Comparison of ENCODE assay signal across 11 cellular contexts in the genomic region with DNA sequence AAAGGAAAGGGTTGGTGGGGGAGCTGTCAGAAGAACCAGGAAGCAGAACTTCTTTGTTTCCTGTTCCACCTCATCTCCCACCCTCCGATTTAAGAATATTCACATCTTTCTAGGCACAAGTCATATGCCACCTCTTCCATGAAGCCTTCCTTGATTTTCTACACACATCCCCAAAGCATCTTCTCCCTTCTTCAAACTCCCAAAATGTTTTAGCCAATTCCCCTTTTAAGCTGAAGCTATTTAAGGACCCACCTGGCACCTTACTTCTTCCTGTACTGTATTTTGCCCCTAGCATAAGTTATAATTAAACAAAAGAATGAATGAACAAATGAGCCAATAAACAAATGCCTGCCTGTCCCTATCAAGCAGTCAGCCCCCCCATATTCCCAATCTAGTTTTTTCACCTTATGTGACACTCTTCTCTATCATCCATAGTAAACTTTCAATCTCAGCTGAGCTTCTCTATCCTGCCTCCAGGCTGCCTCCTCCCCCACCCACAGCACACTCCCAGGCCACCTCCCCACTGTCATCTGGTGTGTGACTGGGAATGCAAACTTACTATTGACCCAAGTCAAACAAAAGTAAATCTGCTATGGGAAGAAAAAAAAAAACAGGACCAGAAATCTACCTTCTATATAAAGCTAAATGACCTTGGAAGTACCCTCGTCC. TPM values are rescaled to one million over a fixed set of nuclear protein-coding genes. Genes with fewer than 3 reads are reported as not detected.
DNase-seq lines count a peak whose midpoint lies in the region; ATAC-seq and TF ChIP-seq lines count a peak whose summit lies in the region.
"Had no signal": no experiment of that assay in that cellular context is flagged by ENCODE, and none has a peak within 500 bp of the region (broad histone marks: within the 10 kb centered on the region; RNA-seq: fewer than 3 reads in every experiment).

No MANE protein-coding gene starts in this region.

- peaks cover 33% of the 10 kb centered on the region; the same call in 1 of the 2 replicates for H3K36me3 ChIP-seq in GM23248 (ENCODE audit: low read depth)
- peaks cover 47% of the 10 kb centered on the region for H3K36me3 ChIP-seq in skeletal muscle satellite cell (ENCODE audit: insufficient read depth, low read length)

- in situ Hi-C loops in GM23248 (cut with MboI) (no loop called here), astrocyte of the cerebellum (cut with HindIII; ENCODE audit: low sequenced_read_pairs) (no loop called here)

- peak; percentile 25 for ATAC-seq in left colon
- no peak for ATAC-seq in HG02981 (IDR thresholded peaks at IDR 0.05; ENCODE audit: unreplicated experiment)

- H3K4me3 ChIP-seq in GM23248 (peak overlapping the region; percentile 89), astrocyte of the cerebellum (ENCODE audit: low read depth, low read length) (peak overlapping the region; percentile 55), skeletal muscle satellite cell (ENCODE audit: low read length) (peak overlapping the region; percentile 91)

- peaks cover 12% of the 10 kb centered on the region; the same call in 1 of the 2 replicates for H4K20me1 ChIP-seq in GM23248 (ENCODE audit: insufficient read depth)

- no peak overlapping the region for H2AFZ ChIP-seq in GM23248

- H3K9me3 ChIP-seq in GM23248 (ENCODE audit: low read depth): no peaks in the 10 kb centered on the region
- H3K9me3 ChIP-seq in skeletal muscle satellite cell (replicated peaks; ENCODE audit: low read length): no peaks in the 10 kb centered on the region

- intact Hi-C loops in left colon (cut with DNase I, micrococcal nuclease): no loop called here

- peak overlapping the region; percentile 99 for H3K27ac ChIP-seq in GM23248

- WGBS in GM23248 (ENCODE audit: low coverage in 1 of 2, low lambda C conversion rate in 2 of 2, missing lambda C conversion rate in 2 of 2), 2 experiments: 24 to 41% methylated on average over 2 of the region's 2 CpGs

- H3K9me2 ChIP-seq in GM23248 (ENCODE audit: insufficient read depth): no peaks in the 10 kb centered on the region

- peaks cover 53% of the 10 kb centered on the region for H3F3A ChIP-seq in GM23248 (ENCODE audit: insufficient read depth)

- H3K9ac ChIP-seq in GM23248 (peak overlapping the region; percentile 96), skeletal muscle satellite cell (ENCODE audit: low read depth, low read length) (no peak overlapping the region)

- H3K79me2 ChIP-seq in GM23248 (ENCODE audit: insufficient read depth): peaks cover 79% of the 10 kb centered on the region

- TF ChIP-seq CTCF in astrocyte of the cerebellum (IDR thresholded peaks at IDR 0.05; ENCODE audit: low read depth, low read length, missing control alignments): no peak

- peak; percentile 26 for DNase-seq in GM23248
- DNase-seq in astrocyte of the cerebellum (ENCODE audit: low read depth): no peak
- DNase-seq in left colon: peak in 1 of 2 donors; percentile 68
- no peak for DNase-seq in NCI-H146 treated with DMSO at 0.1 percent for 48 hours (lab: John Stamatoyannopoulos, UW; ENCODE audit: unreplicated experiment)
- DNase-seq in DMS153 treated with DMSO at 0.1 percent for 48 hours (lab: John Stamatoyannopoulos, UW; ENCODE audit: unreplicated experiment): no peak
- no peak for DNase-seq in NOMO-1 (lab: John Stamatoyannopoulos, UW; ENCODE audit: unreplicated experiment in 2 of 2)
- DNase-seq: KBM-7, NCI-H748 treated with DMSO at 0.1 percent for 48 hours had no signal

- peak overlapping the region; percentile 87 for H3K4me2 ChIP-seq in GM23248 (ENCODE audit: unreplicated experiment)
- peak overlapping the region; percentile 95 for H3K4me2 ChIP-seq in skeletal muscle satellite cell (ENCODE audit: low read length)

- no peaks in the 10 kb centered on the region for H3K27me3 ChIP-seq in GM23248 (replicated peaks; ENCODE audit: insufficient read depth)
- H3K27me3 ChIP-seq in skeletal muscle satellite cell (ENCODE audit: control insufficient read depth, insufficient read depth, low read length): no peaks in the 10 kb centered on the region

- H3K4me1 ChIP-seq in GM23248 (ENCODE audit: insufficient read depth) (peaks cover 44% of the 10 kb centered on the region), skeletal muscle satellite cell (ENCODE audit: control insufficient read depth, insufficient read depth, low read length) (peaks cover 61% of the 10 kb centered on the region)

RNA-seq across cellular contexts. Expression of gene TNKS1BP1, which starts 3.9 kb away (rescaled TPM):
- 89.7 and 92.1 TPM in 2 replicates for total RNA-seq in GM23248 (2014; rRNA removed; shearing (Covaris generic))
- 88.2 and 88.8 TPM in 2 replicates for polyA plus RNA-seq in GM23248 (2016; fragmentation: Nextera tagmentation; extraction: Ambion mirVana)
- 100 to 1,000 TPM; 135 to 191 TPM for total RNA-seq in left colon
- 48.2 and 67.3 TPM in 2 replicates for total RNA-seq in skeletal muscle satellite cell (2012; rRNA removed)

RNA-seq across cellular contexts. Expression of gene SSRP1, which starts 14.8 kb away (rescaled TPM):
- total RNA-seq in GM23248 (2014; rRNA removed; shearing (Covaris generic)): 69.2 and 76.2 TPM in 2 replicates
- 29.3 and 32.9 TPM in 2 replicates for polyA plus RNA-seq in GM23248 (2016; fragmentation: Nextera tagmentation; extraction: Ambion mirVana)
- total RNA-seq in left colon: 10 to 100 TPM; 56.5 to 67.8 TPM
- 74.0 and 75.1 TPM in 2 replicates for total RNA-seq in skeletal muscle satellite cell (2012; rRNA removed)

RNA-seq across cellular contexts. Expression of gene P2RX3, which starts 17.3 kb away (rescaled TPM):
- total RNA-seq in GM23248 (2014; rRNA removed; shearing (Covaris generic)): not detected in 2 replicates
- polyA plus RNA-seq in GM23248 (2016; fragmentation: Nextera tagmentation; extraction: Ambion mirVana): 0.10 TPM in 1 of 2 replicates, not detected in the other
- total RNA-seq in left colon: not detected
- not detected in 2 replicates for total RNA-seq in skeletal muscle satellite cell (2012; rRNA removed)
- total RNA-seq: cerebellum had no signal
